ENCODE assay signal across 39 cellular contexts in genomic region chr5:64667068-64667467, GRCh38. TPM values are rescaled to one million over a fixed set of nuclear protein-coding genes. Genes with fewer than 3 reads are reported as not detected.
"Had no signal": no experiment of that assay in that cellular context is flagged by ENCODE, and none has a peak within 500 bp of the region (broad histone marks: within the 10 kb centered on the region; RNA-seq: fewer than 3 reads in every experiment).

No MANE protein-coding gene starts in this region.

- H3K4me3 ChIP-seq: MG63 had no signal

- H3K36me3 ChIP-seq: MG63 had no signal

- H3K27me3 ChIP-seq: MG63 had no signal

- DNase-seq: Karpas-422, Kasumi-1, MG63, MM.1S, MV-4-11, NCI-H1048, NCI-H1092, NCI-H1092 treated with DMSO at 0.1 percent for 48 hours, NCI-H1105, NCI-H1105 treated with DMSO at 0.1 percent for 48 hours, NCI-H1417, NCI-H1417 treated with DMSO at 0.1 percent for 48 hours, NCI-H1436, NCI-H1436 treated with DMSO at 0.1 percent for 48 hours, NCI-H146, NCI-H1694, NCI-H1694 treated with DMSO at 0.1 percent for 48 hours, NCI-H187, NCI-H187 treated with DMSO at 0.1 percent for 48 hours, NCI-H1930, NCI-H2029, NCI-H2029 treated with DMSO at 0.1 percent for 48 hours, NCI-H2081, NCI-H2081 treated with DMSO at 0.1 percent for 48 hours, NCI-H2107, NCI-H2171, NCI-H2171 treated with DMSO at 0.1 percent for 48 hours, NCI-H2227 treated with DMSO at 0.1 percent for 48 hours, NCI-H226, NCI-H345, NCI-H446, NCI-H446 treated with DMSO at 0.1 percent for 48 hours, NCI-H510A, NCI-H510A treated with DMSO at 0.1 percent for 48 hours, NCI-H524 had no signal

- H3K9me3 ChIP-seq: MG63 had no signal

RNA-seq across cellular contexts. Expression of gene SHISAL2B, which starts 23.2 kb away (rescaled TPM):
- total RNA-seq: LHCN-M2, M059J, MCF 10A, NCI-H460 had no signal
